Comparison of ENCODE assay signal across 1 cellular context in the genomic region with DNA sequence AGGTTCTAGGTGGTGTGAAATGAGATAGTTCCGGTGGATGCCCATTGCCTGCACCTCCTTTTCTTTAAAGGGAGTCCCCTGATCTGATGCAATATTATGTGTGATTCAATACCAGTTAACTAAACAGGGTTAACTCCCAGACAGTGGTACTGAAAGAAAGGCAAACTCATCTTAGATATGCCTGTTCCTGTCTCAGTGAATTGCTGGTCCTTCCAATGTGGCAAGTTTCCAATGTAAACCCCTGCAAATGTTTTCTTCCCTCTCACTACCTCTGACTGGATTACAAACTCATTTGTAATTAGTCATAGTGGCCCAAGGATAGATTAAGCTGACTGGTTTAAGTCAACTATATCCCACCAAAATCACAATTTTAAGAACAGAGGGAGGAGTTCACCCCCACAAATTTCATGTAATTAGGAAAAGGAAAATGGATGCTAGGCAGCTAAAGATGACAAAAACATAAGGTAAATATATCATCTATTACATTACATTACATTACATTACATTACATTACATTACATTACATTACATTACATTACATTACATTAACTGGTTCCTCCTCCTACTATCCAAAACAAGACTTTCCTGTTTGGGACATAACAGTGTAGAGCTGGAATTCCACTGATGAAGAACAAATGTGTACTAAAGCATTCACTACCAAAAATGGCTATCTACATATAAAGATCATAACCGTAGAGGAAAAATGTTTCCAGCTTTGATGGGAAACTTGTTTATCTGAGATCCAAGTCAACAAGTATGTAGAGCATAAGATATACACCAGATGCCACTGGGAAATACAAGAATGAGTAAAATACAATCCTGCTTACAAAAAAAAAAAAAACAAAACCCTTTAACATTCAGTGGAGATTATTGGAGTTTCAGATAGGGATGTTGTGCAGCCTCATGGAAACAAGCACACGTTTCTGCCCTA.
TF ChIP-seq lines count a peak whose summit lies in the region.

No MANE protein-coding gene starts in this region.

TF ChIP-seq in GM23338, 12 proteins besides CTCF, POLR2A, EP300 and RAD21 (continued from another document):
- TF ChIP-seq, protein P1, sequence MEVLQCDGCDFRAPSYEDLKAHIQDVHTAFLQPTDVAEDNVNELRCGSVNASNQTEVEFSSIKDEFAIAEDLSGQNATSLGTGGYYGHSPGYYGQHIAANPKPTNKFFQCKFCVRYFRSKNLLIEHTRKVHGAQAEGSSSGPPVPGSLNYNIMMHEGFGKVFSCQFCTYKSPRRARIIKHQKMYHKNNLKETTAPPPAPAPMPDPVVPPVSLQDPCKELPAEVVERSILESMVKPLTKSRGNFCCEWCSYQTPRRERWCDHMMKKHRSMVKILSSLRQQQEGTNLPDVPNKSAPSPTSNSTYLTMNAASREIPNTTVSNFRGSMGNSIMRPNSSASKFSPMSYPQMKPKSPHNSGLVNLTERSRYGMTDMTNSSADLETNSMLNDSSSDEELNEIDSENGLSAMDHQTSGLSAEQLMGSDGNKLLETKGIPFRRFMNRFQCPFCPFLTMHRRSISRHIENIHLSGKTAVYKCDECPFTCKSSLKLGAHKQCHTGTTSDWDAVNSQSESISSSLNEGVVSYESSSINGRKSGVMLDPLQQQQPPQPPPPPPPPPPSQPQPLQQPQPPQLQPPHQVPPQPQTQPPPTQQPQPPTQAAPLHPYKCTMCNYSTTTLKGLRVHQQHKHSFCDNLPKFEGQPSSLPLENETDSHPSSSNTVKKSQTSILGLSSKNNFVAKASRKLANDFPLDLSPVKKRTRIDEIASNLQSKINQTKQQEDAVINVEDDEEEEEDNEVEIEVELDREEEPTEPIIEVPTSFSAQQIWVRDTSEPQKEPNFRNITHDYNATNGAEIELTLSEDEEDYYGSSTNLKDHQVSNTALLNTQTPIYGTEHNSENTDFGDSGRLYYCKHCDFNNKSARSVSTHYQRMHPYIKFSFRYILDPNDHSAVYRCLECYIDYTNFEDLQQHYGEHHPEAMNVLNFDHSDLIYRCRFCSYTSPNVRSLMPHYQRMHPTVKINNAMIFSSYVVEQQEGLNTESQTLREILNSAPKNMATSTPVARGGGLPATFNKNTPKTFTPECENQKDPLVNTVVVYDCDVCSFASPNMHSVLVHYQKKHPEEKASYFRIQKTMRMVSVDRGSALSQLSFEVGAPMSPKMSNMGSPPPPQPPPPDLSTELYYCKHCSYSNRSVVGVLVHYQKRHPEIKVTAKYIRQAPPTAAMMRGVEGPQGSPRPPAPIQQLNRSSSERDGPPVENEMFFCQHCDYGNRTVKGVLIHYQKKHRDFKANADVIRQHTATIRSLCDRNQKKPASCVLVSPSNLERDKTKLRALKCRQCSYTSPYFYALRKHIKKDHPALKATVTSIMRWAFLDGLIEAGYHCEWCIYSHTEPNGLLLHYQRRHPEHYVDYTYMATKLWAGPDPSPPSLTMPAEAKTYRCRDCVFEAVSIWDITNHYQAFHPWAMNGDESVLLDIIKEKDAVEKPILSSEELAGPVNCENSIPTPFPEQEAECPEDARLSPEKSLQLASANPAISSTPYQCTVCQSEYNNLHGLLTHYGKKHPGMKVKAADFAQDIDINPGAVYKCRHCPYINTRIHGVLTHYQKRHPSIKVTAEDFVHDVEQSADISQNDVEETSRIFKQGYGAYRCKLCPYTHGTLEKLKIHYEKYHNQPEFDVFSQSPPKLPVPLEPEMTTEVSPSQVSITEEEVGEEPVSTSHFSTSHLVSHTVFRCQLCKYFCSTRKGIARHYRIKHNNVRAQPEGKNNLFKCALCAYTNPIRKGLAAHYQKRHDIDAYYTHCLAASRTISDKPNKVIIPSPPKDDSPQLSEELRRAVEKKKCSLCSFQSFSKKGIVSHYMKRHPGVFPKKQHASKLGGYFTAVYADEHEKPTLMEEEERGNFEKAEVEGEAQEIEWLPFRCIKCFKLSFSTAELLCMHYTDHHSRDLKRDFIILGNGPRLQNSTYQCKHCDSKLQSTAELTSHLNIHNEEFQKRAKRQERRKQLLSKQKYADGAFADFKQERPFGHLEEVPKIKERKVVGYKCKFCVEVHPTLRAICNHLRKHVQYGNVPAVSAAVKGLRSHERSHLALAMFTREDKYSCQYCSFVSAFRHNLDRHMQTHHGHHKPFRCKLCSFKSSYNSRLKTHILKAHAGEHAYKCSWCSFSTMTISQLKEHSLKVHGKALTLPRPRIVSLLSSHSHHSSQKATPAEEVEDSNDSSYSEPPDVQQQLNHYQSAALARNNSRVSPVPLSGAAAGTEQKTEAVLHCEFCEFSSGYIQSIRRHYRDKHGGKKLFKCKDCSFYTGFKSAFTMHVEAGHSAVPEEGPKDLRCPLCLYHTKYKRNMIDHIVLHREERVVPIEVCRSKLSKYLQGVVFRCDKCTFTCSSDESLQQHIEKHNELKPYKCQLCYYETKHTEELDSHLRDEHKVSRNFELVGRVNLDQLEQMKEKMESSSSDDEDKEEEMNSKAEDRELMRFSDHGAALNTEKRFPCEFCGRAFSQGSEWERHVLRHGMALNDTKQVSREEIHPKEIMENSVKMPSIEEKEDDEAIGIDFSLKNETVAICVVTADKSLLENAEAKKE (CRISPR knock-in tag; IDR thresholded peaks at IDR 0.05), result no peak
- no peak for TF ChIP-seq EZH2phosphoT487 (IDR thresholded peaks at IDR 0.05; ENCODE audit: unreplicated experiment)
- TF ChIP-seq ZNF114 (CRISPR knock-in tag; IDR thresholded peaks at IDR 0.05), result no peak
- no peak for TF ChIP-seq ZNF331 (CRISPR knock-in tag; IDR thresholded peaks at IDR 0.05; ENCODE audit: low read depth)
- no peak for TF ChIP-seq POLR2AphosphoS5 (IDR thresholded peaks at IDR 0.05; ENCODE audit: low read depth)
- no peak for TF ChIP-seq NANOG (IDR thresholded peaks at IDR 0.05; ENCODE audit: borderline replicate concordance)
- no peak for TF ChIP-seq JUNB (IDR thresholded peaks at IDR 0.05; ENCODE audit: unreplicated experiment)
- TF ChIP-seq, protein P2, sequence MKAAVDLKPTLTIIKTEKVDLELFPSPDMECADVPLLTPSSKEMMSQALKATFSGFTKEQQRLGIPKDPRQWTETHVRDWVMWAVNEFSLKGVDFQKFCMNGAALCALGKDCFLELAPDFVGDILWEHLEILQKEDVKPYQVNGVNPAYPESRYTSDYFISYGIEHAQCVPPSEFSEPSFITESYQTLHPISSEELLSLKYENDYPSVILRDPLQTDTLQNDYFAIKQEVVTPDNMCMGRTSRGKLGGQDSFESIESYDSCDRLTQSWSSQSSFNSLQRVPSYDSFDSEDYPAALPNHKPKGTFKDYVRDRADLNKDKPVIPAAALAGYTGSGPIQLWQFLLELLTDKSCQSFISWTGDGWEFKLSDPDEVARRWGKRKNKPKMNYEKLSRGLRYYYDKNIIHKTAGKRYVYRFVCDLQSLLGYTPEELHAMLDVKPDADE (IDR thresholded peaks at IDR 0.05), result no peak
- no peak for TF ChIP-seq CREB1 (CRISPR knock-in tag; IDR thresholded peaks at IDR 0.05; ENCODE audit: low read depth)
- TF ChIP-seq EZH2 (IDR thresholded peaks at IDR 0.05; ENCODE audit: low read depth, unreplicated experiment), result no peak
